14 cellular contexts compared by ENCODE assay signal in genomic region chr16:50573947-50574751, GRCh38. TPM values are rescaled to one million over a fixed set of nuclear protein-coding genes. Genes with fewer than 3 reads are reported as not detected.
DNase-seq lines count a peak whose midpoint lies in the region; TF ChIP-seq lines count a peak whose summit lies in the region.
"Had no signal": no experiment of that assay in that cellular context is flagged by ENCODE, and none has a peak within 500 bp of the region (broad histone marks: within the 10 kb centered on the region; RNA-seq: fewer than 3 reads in every experiment).

No MANE protein-coding gene starts in this region.

- POLR2A ChIA-PET in activated CD4-positive, alpha-beta T cell treated with anti-CD3 and anti-CD28 coated beads, Interleukin-2, amount 10 ng/mL, durations not matched to agents 7 days and 5 days (lab: Charles Lee) = no interaction called here

- no peaks in the 10 kb centered on the region for H3K27me3 Mint-ChIP-seq in activated CD4-positive, alpha-beta T cell treated with anti-CD3 and anti-CD28 coated beads, Interleukin-2, amount 10 ng/mL, durations not matched to agents 7 days and 5 days

- H3K27ac ChIP-seq in adrenal gland (peak overlapping the region in 3 of 5 donors; percentile 23 to 64 (median 49)), muscle layer of duodenum (ENCODE audit: low read length) (peak overlapping the region; percentile 69), suprapubic skin (peak overlapping the region; percentile 62)
- H3K27ac ChIP-seq: cardiac muscle cell, WERI-Rb-1 had no signal

- no peaks in the 10 kb centered on the region for H3K9me3 ChIP-seq in adrenal gland (replicated peaks in 1 of 3)
- H3K9me3 ChIP-seq in muscle layer of duodenum (ENCODE audit: control insufficient read depth in 1 of 2, low read length in 2 of 2) = no peaks in the 10 kb centered on the region
- no peaks in the 10 kb centered on the region for H3K9me3 ChIP-seq in suprapubic skin

- no peaks in the 10 kb centered on the region for H3K9me3 Mint-ChIP-seq in activated CD4-positive, alpha-beta T cell treated with anti-CD3 and anti-CD28 coated beads, Interleukin-2, amount 10 ng/mL, durations not matched to agents 7 days and 5 days
- H3K9me3 Mint-ChIP-seq: natural killer cell had no signal

- peaks cover 0 to 9% of the 10 kb centered on the region in 2 donors for H3K4me1 ChIP-seq in adrenal gland (replicated peaks in 1 of 2)
- peaks cover 2 to 32% of the 10 kb centered on the region in 2 donors for H3K4me1 ChIP-seq in muscle layer of duodenum (ENCODE audit: control insufficient read depth in 1 of 2, insufficient read depth in 2 of 2, low read length in 2 of 2)
- peaks cover 5% of the 10 kb centered on the region for H3K4me1 ChIP-seq in suprapubic skin

- no peaks in the 10 kb centered on the region for H3K4me1 Mint-ChIP-seq in activated CD4-positive, alpha-beta T cell treated with anti-CD3 and anti-CD28 coated beads, Interleukin-2, amount 10 ng/mL, durations not matched to agents 7 days and 5 days
- H3K4me1 Mint-ChIP-seq: natural killer cell had no signal

- H3K4me3 Mint-ChIP-seq in activated CD4-positive, alpha-beta T cell treated with anti-CD3 and anti-CD28 coated beads, Interleukin-2, amount 10 ng/mL, durations not matched to agents 7 days and 5 days = no peak overlapping the region
- H3K4me3 Mint-ChIP-seq: natural killer cell had no signal

- H3K27me3 ChIP-seq in adrenal gland (no peaks in the 10 kb centered on the region), muscle layer of duodenum (ENCODE audit: low read depth, low read length) (no peaks in the 10 kb centered on the region), suprapubic skin (no peaks in the 10 kb centered on the region)

- H3K36me3 ChIP-seq in adrenal gland (replicated peaks in 1 of 2) = no peaks in the 10 kb centered on the region
- no peaks in the 10 kb centered on the region for H3K36me3 ChIP-seq in muscle layer of duodenum (ENCODE audit: control insufficient read depth in 1 of 2, insufficient read depth in 2 of 2, low read length in 2 of 2)
- no peaks in the 10 kb centered on the region for H3K36me3 ChIP-seq in suprapubic skin
- H3K36me3 ChIP-seq: cardiac muscle cell had no signal

- no peak overlapping the region for H3K4me3 ChIP-seq in adrenal gland
- no peak overlapping the region for H3K4me3 ChIP-seq in fibroblast of the aortic adventitia (ENCODE audit: low read depth, low read length)
- peak overlapping the region in 1 of 2 donors; percentile 10 for H3K4me3 ChIP-seq in muscle layer of duodenum (ENCODE audit: low read depth in 1 of 2, low read length in 2 of 2)
- no peak overlapping the region for H3K4me3 ChIP-seq in suprapubic skin
- H3K4me3 ChIP-seq: cardiac muscle cell had no signal

- TF ChIP-seq EP300 in suprapubic skin (IDR thresholded peaks at IDR 0.05) = no peak

- H3K36me3 Mint-ChIP-seq in activated CD4-positive, alpha-beta T cell treated with anti-CD3 and anti-CD28 coated beads, Interleukin-2, amount 10 ng/mL, durations not matched to agents 7 days and 5 days (ENCODE audit: low read depth) = no peaks in the 10 kb centered on the region
- H3K36me3 Mint-ChIP-seq: natural killer cell had no signal

- intact Hi-C loops in adrenal gland (cut with DNase I) = no loop called here

- CTCF ChIA-PET in activated CD4-positive, alpha-beta T cell treated with anti-CD3 and anti-CD28 coated beads, Interleukin-2, amount 10 ng/mL, durations not matched to agents 7 days and 5 days (lab: Charles Lee) = interaction anchor here (0.5 to 1.8 kb wide), 3 partner anchors 9 to 71 kb away, joined by 3 to 4 read pairs (median 3); no protein-coding TSS in a partner anchor

- 41 to 68% (median 60%) methylated on average over 9 to 14 of the region's 14 CpGs for WGBS in adrenal gland, 4 donors
- 45% methylated on average over 14 of the region's 14 CpGs for WGBS in suprapubic skin

- no peak for TF ChIP-seq POLR2A in adrenal gland (IDR thresholded peaks at IDR 0.05)
- TF ChIP-seq POLR2A in suprapubic skin (IDR thresholded peaks at IDR 0.05) = no peak

- DNase-seq in adrenal gland = peak in 1 of 7 donors; percentile 20
- peak; percentile 17 for DNase-seq in fibroblast of the aortic adventitia (ENCODE audit: low read depth)
- no peak for DNase-seq in suprapubic skin (ENCODE audit: low spot score in 2 of 2)
- no peak for DNase-seq in activated CD4-positive, alpha-beta T cell treated with anti-CD3 and anti-CD28 coated beads, Interleukin-2, amount 10 ng/mL, durations not matched to agents 7 days and 5 days
- DNase-seq in NCI-H2029 (lab: John Stamatoyannopoulos, UW) = no peak
- no peak for DNase-seq in NK-92 (lab: John Stamatoyannopoulos, UW; ENCODE audit: unreplicated experiment)
- DNase-seq in NCI-H510A treated with DMSO at 0.1 percent for 48 hours (lab: John Stamatoyannopoulos, UW) = no peak
- DNase-seq: KBM-7; natural killer cell; NCI-H1436; stimulated activated naive CD8-positive, alpha-beta T cell treated with anti-CD3 and anti-CD28 coated beads, Interleukin-15, Interleukin-2, amounts not matched to agents 100 U/mL and 50 U/mL, for 24 hours; WERI-Rb-1 had no signal

- no peak overlapping the region for H3K27ac Mint-ChIP-seq in activated CD4-positive, alpha-beta T cell treated with anti-CD3 and anti-CD28 coated beads, Interleukin-2, amount 10 ng/mL, durations not matched to agents 7 days and 5 days
- H3K27ac Mint-ChIP-seq: natural killer cell had no signal

- TF ChIP-seq CTCF in adrenal gland (IDR thresholded peaks at IDR 0.05) = no peak
- TF ChIP-seq CTCF in fibroblast of the aortic adventitia (IDR thresholded peaks at IDR 0.05; ENCODE audit: insufficient read depth, low read length) = no peak
- TF ChIP-seq CTCF in suprapubic skin (IDR thresholded peaks at IDR 0.05) = no peak

RNA-seq across cellular contexts. Expression of gene NKD1, which starts 26.0 kb away (rescaled TPM):
- 1 to 10 TPM; 1.6 to 8.9 (median 7.2) TPM for total RNA-seq in adrenal gland
- 1 to 10 TPM in 2 of 3 donors, under 1 TPM in 1; 0.84 to 1.8 (median 1.2) TPM for polyA plus RNA-seq in adrenal gland
- total RNA-seq in fibroblast of the aortic adventitia (ENCODE audit: low replicate concordance) = 0.09 TPM in 1 of 2 replicates, not detected in the other
- total RNA-seq in suprapubic skin = 1 to 10 TPM; 1.8 to 9.1 (median 2.6) TPM
- 1 to 10 TPM in 1 of 2 experiments, under 1 TPM in 1; 0.81 to 1.3 TPM for total RNA-seq in activated CD4-positive, alpha-beta T cell treated with anti-CD3 and anti-CD28 coated beads, Interleukin-2, amount 10 ng/mL, durations not matched to agents 7 days and 5 days
